Comparison of ENCODE assay signal across 2 cellular contexts in the genomic region with DNA sequence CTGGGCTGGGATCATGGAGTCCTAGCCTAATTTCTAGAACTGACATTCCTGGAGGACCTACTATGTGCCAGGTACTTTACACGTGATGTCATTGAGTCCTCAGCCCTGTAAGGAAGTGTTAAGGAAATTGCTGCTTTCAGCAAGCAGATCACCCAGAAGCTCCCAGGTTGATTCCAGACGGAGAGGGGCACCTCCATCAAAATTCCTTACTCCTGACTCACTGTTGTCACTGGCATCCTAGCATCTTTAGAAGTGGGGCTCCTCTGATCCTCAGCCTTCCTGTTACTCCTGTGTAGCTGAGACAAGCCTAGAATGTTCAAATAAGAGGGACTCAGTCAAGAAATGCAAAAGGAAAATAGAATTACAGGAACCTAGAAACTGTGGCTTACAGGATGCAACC.
TF ChIP-seq lines count a peak whose summit lies in the region.

No MANE protein-coding gene starts in this region.

TF ChIP-seq in GM23338, 12 proteins besides CTCF, POLR2A, EP300 and RAD21 (continues in another document):
- no peak for TF ChIP-seq ZNF114 (CRISPR knock-in tag; IDR thresholded peaks at IDR 0.05)
- TF ChIP-seq ETS1 (IDR thresholded peaks at IDR 0.05), result no peak
- no peak for TF ChIP-seq EZH2 (IDR thresholded peaks at IDR 0.05; ENCODE audit: low read depth, unreplicated experiment)
- TF ChIP-seq STAT1 (IDR thresholded peaks at IDR 0.05; ENCODE audit: unreplicated experiment), result no peak
- TF ChIP-seq EZH2phosphoT487 (IDR thresholded peaks at IDR 0.05; ENCODE audit: unreplicated experiment), result no peak
- no peak for TF ChIP-seq POLR2AphosphoS5 (IDR thresholded peaks at IDR 0.05; ENCODE audit: low read depth)
- TF ChIP-seq, protein P1, sequence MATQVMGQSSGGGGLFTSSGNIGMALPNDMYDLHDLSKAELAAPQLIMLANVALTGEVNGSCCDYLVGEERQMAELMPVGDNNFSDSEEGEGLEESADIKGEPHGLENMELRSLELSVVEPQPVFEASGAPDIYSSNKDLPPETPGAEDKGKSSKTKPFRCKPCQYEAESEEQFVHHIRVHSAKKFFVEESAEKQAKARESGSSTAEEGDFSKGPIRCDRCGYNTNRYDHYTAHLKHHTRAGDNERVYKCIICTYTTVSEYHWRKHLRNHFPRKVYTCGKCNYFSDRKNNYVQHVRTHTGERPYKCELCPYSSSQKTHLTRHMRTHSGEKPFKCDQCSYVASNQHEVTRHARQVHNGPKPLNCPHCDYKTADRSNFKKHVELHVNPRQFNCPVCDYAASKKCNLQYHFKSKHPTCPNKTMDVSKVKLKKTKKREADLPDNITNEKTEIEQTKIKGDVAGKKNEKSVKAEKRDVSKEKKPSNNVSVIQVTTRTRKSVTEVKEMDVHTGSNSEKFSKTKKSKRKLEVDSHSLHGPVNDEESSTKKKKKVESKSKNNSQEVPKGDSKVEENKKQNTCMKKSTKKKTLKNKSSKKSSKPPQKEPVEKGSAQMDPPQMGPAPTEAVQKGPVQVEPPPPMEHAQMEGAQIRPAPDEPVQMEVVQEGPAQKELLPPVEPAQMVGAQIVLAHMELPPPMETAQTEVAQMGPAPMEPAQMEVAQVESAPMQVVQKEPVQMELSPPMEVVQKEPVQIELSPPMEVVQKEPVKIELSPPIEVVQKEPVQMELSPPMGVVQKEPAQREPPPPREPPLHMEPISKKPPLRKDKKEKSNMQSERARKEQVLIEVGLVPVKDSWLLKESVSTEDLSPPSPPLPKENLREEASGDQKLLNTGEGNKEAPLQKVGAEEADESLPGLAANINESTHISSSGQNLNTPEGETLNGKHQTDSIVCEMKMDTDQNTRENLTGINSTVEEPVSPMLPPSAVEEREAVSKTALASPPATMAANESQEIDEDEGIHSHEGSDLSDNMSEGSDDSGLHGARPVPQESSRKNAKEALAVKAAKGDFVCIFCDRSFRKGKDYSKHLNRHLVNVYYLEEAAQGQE (IDR thresholded peaks at IDR 0.05; ENCODE audit: unreplicated experiment), result no peak
- no peak for TF ChIP-seq ZNF331 (CRISPR knock-in tag; IDR thresholded peaks at IDR 0.05; ENCODE audit: low read depth)
- no peak for TF ChIP-seq JUNB (IDR thresholded peaks at IDR 0.05; ENCODE audit: unreplicated experiment)
- TF ChIP-seq, protein P2, sequence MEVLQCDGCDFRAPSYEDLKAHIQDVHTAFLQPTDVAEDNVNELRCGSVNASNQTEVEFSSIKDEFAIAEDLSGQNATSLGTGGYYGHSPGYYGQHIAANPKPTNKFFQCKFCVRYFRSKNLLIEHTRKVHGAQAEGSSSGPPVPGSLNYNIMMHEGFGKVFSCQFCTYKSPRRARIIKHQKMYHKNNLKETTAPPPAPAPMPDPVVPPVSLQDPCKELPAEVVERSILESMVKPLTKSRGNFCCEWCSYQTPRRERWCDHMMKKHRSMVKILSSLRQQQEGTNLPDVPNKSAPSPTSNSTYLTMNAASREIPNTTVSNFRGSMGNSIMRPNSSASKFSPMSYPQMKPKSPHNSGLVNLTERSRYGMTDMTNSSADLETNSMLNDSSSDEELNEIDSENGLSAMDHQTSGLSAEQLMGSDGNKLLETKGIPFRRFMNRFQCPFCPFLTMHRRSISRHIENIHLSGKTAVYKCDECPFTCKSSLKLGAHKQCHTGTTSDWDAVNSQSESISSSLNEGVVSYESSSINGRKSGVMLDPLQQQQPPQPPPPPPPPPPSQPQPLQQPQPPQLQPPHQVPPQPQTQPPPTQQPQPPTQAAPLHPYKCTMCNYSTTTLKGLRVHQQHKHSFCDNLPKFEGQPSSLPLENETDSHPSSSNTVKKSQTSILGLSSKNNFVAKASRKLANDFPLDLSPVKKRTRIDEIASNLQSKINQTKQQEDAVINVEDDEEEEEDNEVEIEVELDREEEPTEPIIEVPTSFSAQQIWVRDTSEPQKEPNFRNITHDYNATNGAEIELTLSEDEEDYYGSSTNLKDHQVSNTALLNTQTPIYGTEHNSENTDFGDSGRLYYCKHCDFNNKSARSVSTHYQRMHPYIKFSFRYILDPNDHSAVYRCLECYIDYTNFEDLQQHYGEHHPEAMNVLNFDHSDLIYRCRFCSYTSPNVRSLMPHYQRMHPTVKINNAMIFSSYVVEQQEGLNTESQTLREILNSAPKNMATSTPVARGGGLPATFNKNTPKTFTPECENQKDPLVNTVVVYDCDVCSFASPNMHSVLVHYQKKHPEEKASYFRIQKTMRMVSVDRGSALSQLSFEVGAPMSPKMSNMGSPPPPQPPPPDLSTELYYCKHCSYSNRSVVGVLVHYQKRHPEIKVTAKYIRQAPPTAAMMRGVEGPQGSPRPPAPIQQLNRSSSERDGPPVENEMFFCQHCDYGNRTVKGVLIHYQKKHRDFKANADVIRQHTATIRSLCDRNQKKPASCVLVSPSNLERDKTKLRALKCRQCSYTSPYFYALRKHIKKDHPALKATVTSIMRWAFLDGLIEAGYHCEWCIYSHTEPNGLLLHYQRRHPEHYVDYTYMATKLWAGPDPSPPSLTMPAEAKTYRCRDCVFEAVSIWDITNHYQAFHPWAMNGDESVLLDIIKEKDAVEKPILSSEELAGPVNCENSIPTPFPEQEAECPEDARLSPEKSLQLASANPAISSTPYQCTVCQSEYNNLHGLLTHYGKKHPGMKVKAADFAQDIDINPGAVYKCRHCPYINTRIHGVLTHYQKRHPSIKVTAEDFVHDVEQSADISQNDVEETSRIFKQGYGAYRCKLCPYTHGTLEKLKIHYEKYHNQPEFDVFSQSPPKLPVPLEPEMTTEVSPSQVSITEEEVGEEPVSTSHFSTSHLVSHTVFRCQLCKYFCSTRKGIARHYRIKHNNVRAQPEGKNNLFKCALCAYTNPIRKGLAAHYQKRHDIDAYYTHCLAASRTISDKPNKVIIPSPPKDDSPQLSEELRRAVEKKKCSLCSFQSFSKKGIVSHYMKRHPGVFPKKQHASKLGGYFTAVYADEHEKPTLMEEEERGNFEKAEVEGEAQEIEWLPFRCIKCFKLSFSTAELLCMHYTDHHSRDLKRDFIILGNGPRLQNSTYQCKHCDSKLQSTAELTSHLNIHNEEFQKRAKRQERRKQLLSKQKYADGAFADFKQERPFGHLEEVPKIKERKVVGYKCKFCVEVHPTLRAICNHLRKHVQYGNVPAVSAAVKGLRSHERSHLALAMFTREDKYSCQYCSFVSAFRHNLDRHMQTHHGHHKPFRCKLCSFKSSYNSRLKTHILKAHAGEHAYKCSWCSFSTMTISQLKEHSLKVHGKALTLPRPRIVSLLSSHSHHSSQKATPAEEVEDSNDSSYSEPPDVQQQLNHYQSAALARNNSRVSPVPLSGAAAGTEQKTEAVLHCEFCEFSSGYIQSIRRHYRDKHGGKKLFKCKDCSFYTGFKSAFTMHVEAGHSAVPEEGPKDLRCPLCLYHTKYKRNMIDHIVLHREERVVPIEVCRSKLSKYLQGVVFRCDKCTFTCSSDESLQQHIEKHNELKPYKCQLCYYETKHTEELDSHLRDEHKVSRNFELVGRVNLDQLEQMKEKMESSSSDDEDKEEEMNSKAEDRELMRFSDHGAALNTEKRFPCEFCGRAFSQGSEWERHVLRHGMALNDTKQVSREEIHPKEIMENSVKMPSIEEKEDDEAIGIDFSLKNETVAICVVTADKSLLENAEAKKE (CRISPR knock-in tag; IDR thresholded peaks at IDR 0.05), result no peak

TF ChIP-seq in K562, 482 proteins besides CTCF, POLR2A, EP300 and RAD21:
- TF ChIP-seq COPS2 (conservative IDR thresholded peaks at IDR 0.05) (no peak), ARID2 (IDR thresholded peaks at IDR 0.05) (no peak), ZKSCAN1 (IDR thresholded peaks at IDR 0.05; ENCODE audit: low read depth, low read length) (peak; percentile 78)
